Comparison of ENCODE assay signal across 20 cellular contexts in the genomic region with DNA sequence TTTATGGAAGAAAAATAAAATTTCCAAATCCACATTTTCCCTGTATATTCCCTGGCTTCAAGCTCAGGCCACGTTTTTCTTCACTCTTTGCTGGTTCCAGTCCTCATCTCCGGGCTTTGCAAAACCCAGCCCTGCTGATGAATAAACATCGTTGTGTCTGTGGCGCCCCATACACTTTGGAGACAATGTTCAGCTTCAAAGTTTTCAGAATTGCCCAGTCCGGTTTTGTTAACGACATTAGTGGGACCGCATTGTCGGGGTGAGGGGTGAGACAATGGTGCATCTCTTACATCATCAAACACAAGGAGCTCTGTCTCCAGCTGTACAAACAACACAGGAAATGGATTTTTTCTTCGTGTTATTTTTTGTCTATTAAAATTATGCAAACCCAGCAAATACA. TPM values are rescaled to one million over a fixed set of nuclear protein-coding genes. Genes with fewer than 3 reads are reported as not detected.
DNase-seq lines count a peak whose midpoint lies in the region; ATAC-seq and TF ChIP-seq lines count a peak whose summit lies in the region.
"Had no signal": no experiment of that assay in that cellular context is flagged by ENCODE, and none has a peak within 500 bp of the region (broad histone marks: within the 10 kb centered on the region; RNA-seq: fewer than 3 reads in every experiment).

No MANE protein-coding gene starts in this region.

- H3K4me3 ChIP-seq in brain microvascular endothelial cell (ENCODE audit: low read depth, low read length) (no peak overlapping the region), spleen (no peak overlapping the region)
- H3K4me3 ChIP-seq: esophagus muscularis mucosa, left ventricle myocardium inferior, MG63, mucosa of descending colon, PC-9, testis had no signal

- H3K9me3 ChIP-seq in spleen = no peaks in the 10 kb centered on the region
- H3K9me3 ChIP-seq: esophagus muscularis mucosa, left ventricle myocardium inferior, MG63, mucosa of descending colon, testis had no signal

- intact Hi-C loops in spleen (cut with DNase I; ENCODE audit: low total_unique reads) = no loop called here

- TF ChIP-seq POLR2A in spleen (IDR thresholded peaks at IDR 0.05) = no peak

- TF ChIP-seq CTCF in brain microvascular endothelial cell (IDR thresholded peaks at IDR 0.05; ENCODE audit: low read depth, low read length, missing control alignments) (no peak), spleen (IDR thresholded peaks at IDR 0.05 in 8 of 11, conservative IDR thresholded peaks at IDR 0.05 in 3 of 11) (no peak)

- in situ Hi-C loops in brain microvascular endothelial cell (cut with HindIII; ENCODE audit: low pct_ligation_motif_present, low sequenced_read_pairs) = no loop called here

- 59 to 65% (median 64%) methylated on average over 9 of the region's 9 CpGs for WGBS in spleen, 5 donors

- H3K27me3 ChIP-seq in brain microvascular endothelial cell (replicated peaks) = no peaks in the 10 kb centered on the region
- peaks cover 0 to 6% (median 0%) of the 10 kb centered on the region in 7 donors for H3K27me3 ChIP-seq in spleen (replicated peaks in 1 of 7)
- H3K27me3 ChIP-seq: esophagus muscularis mucosa, MG63, testis had no signal

- no peak overlapping the region for H3K27ac ChIP-seq in brain microvascular endothelial cell
- H3K27ac ChIP-seq in spleen = no peak overlapping the region
- H3K27ac ChIP-seq: esophagus muscularis mucosa, HL-60, left ventricle myocardium inferior, PC-9, testis had no signal

- H3K36me3 ChIP-seq in brain microvascular endothelial cell (replicated peaks) = no peaks in the 10 kb centered on the region
- no peaks in the 10 kb centered on the region for H3K36me3 ChIP-seq in spleen
- H3K36me3 ChIP-seq: esophagus muscularis mucosa, left ventricle myocardium inferior, MG63 had no signal

- ATAC-seq in GM18517 (IDR thresholded peaks at IDR 0.05; ENCODE audit: unreplicated experiment) (no peak), HG03457 (IDR thresholded peaks at IDR 0.05; ENCODE audit: unreplicated experiment) (no peak)
- ATAC-seq: activated CD4-positive, CD25-positive, alpha-beta regulatory T cell treated with anti-CD3 and anti-CD28 coated beads, Interleukin-2, amount 50 U/mL, for 24 hours; mucosa of descending colon had no signal

- peak; percentile 89 for DNase-seq in Ammon's horn (ENCODE audit: low spot score)
- DNase-seq in NCI-H146 treated with DMSO at 0.1 percent for 48 hours (lab: John Stamatoyannopoulos, UW; ENCODE audit: unreplicated experiment) = peak; percentile 54
- peak; percentile 1 for DNase-seq in brain microvascular endothelial cell
- peak; percentile 89 for DNase-seq in midbrain (lab: John Stamatoyannopoulos, UW)
- no peak for DNase-seq in NOMO-1 treated with dmso at 0.1 percent for 144 hours (lab: John Stamatoyannopoulos, UW; ENCODE audit: unreplicated experiment)
- DNase-seq in spleen = no peak
- DNase-seq: DND-41, IMR-90, left ventricle myocardium inferior, MG63, mucosa of descending colon, NCI-H526 treated with DMSO at 0.1 percent for 48 hours, PC-9, retina, testis had no signal

- H3K4me1 ChIP-seq in spleen = no peaks in the 10 kb centered on the region
- H3K4me1 ChIP-seq: esophagus muscularis mucosa, left ventricle myocardium inferior, testis had no signal

RNA-seq across cellular contexts. Expression of a gene that starts 53.4 kb away (rescaled TPM):
- 10 to 100 TPM; 35.6 to 70.2 (median 43.2) TPM for total RNA-seq in spleen
- polyA plus RNA-seq in spleen = 10 to 100 TPM; 24.3 to 42.7 (median 30.6) TPM

Comparison
In these comparisons a context has a peak if more than half of its experiments do, and no peak if none do; other contexts are left out.
1. DNase-seq: peak in Ammon's horn (single experiment), NCI-H146 treated with DMSO at 0.1 percent for 48 hours (single experiment), brain microvascular endothelial cell (single experiment) and midbrain (single experiment); none in NOMO-1 treated with dmso at 0.1 percent for 144 hours (single experiment) and spleen (single experiment).